ENCODE assay signal across 25 cellular contexts in genomic region chr14:40346275-40346674, GRCh38.
DNase-seq lines count a peak whose midpoint lies in the region; ATAC-seq, FAIRE-seq and TF ChIP-seq lines count a peak whose summit lies in the region.
"Had no signal": no experiment of that assay in that cellular context is flagged by ENCODE, and none has a peak within 500 bp of the region (broad histone marks: within the 10 kb centered on the region; RNA-seq: fewer than 3 reads in every experiment).

No MANE protein-coding gene starts in this region.

- no peaks in the 10 kb centered on the region for H3K27me3 ChIP-seq in HUES6 (ENCODE audit: control insufficient read depth, insufficient read depth, low read length)
- H3K27me3 ChIP-seq: BLaER1 treated with 17β-estradiol and CSF1 and Interleukin-3, amounts not matched to agents 10 nM and 100 nM had no signal

- H3K9me3 Mint-ChIP-seq in WTC11 (no peaks in the 10 kb centered on the region), nephron (peaks cover 8% of the 10 kb centered on the region), type B pancreatic cell (no peaks in the 10 kb centered on the region)

- H3K4me1 Mint-ChIP-seq in WTC11 (peaks cover 35% of the 10 kb centered on the region), nephron (peaks cover 23% of the 10 kb centered on the region), type B pancreatic cell (ENCODE audit: unreplicated experiment) (no peaks in the 10 kb centered on the region)

- no peak for ATAC-seq in WTC11
- ATAC-seq: A549, HepG2 had no signal

- POLR2A ChIA-PET in WTC11 (lab: Charles Lee): no interaction called here

- no peak for FAIRE-seq in HTR-8/SVneo (lab: Jason Lieb, UNC)
- FAIRE-seq: A549, D721Med, G401.6, HepG2 had no signal

- CTCF ChIA-PET in WTC11 (lab: Charles Lee): no interaction called here

- H3K27me3 Mint-ChIP-seq in WTC11 (ENCODE audit: low read depth) (no peaks in the 10 kb centered on the region), nephron (ENCODE audit: low read depth) (no peaks in the 10 kb centered on the region), type B pancreatic cell (no peaks in the 10 kb centered on the region)
- H3K27me3 Mint-ChIP-seq: CD4-positive, alpha-beta T cell had no signal

- H3K4me1 ChIP-seq in HUES6 (ENCODE audit: control insufficient read depth, insufficient read depth, low read length): peaks cover 10% of the 10 kb centered on the region; the same call in 1 of the 2 replicates
- H3K4me1 ChIP-seq: A549; BLaER1 treated with 17β-estradiol and CSF1 and Interleukin-3, amounts not matched to agents 10 nM and 100 nM; HAP-1 had no signal

- no peaks in the 10 kb centered on the region for H3K9me3 ChIP-seq in HUES6 (ENCODE audit: control insufficient read depth, insufficient read depth, low read depth, low read length)
- H3K9me3 ChIP-seq: A549, HAP-1 had no signal

- peak overlapping the region; percentile 95 for H3K4me3 ChIP-seq in HUES6 (ENCODE audit: low read depth, low read length)
- H3K4me3 ChIP-seq: A549; BLaER1 treated with 17β-estradiol and CSF1 and Interleukin-3, amounts not matched to agents 10 nM and 100 nM; HAP-1 had no signal

- no peak overlapping the region for H3K9ac ChIP-seq in HUES6 (ENCODE audit: low read length)
- H3K9ac ChIP-seq: BLaER1 treated with 17β-estradiol and CSF1 and Interleukin-3, amounts not matched to agents 10 nM and 100 nM had no signal

- no peak overlapping the region for H3K27ac ChIP-seq in HUES6 (ENCODE audit: low read depth, low read length)
- H3K27ac ChIP-seq: A549; BLaER1 treated with 17β-estradiol and CSF1 and Interleukin-3, amounts not matched to agents 10 nM and 100 nM; RWPE1 had no signal

- H3K27ac Mint-ChIP-seq in WTC11 (no peak overlapping the region), nephron (peak overlapping the region in 2 of 3 experiments; percentile 28 to 85), type B pancreatic cell (no peak overlapping the region)
- H3K27ac Mint-ChIP-seq: CD4-positive, alpha-beta T cell; HFFc6 had no signal

- DNase-seq in WTC11 (ENCODE audit: low spot score) (no peak), type B pancreatic cell (ENCODE audit: extremely low spot score, unreplicated experiment) (no peak), NCI-H2196 treated with DMSO at 0.1 percent for 48 hours (lab: John Stamatoyannopoulos, UW; ENCODE audit: unreplicated experiment) (no peak), HTR-8/SVneo (ENCODE audit: insufficient read length, low spot score) (no peak)
- no peak for DNase-seq in activated effector memory CD4-positive, alpha-beta T cell treated with anti-CD3 and anti-CD28 coated beads, Interleukin-2, amount 50 U/mL, for 16 hours
- DNase-seq: AML-193; CD4-positive, alpha-beta T cell; GOT3; HFFc6; Kasumi-1; NCI-H1092 treated with DMSO at 0.1 percent for 48 hours; NCI-H1436; NCI-H187; NCI-H2107; NCI-H526 treated with DMSO at 0.1 percent for 48 hours; SHP77 had no signal

- TF ChIP-seq CTCF in WTC11 (IDR thresholded peaks at IDR 0.05) (no peak), nephron (IDR thresholded peaks at IDR 0.05; ENCODE audit: unreplicated experiment in 3 of 3) (no peak), type B pancreatic cell (conservative IDR thresholded peaks at IDR 0.05) (no peak)

- H3K4me3 Mint-ChIP-seq in WTC11 (peak overlapping the region; percentile 91), nephron (peak overlapping the region in 1 of 3 experiments; percentile 45), type B pancreatic cell (peak overlapping the region; percentile 54)
- H3K4me3 Mint-ChIP-seq: CD4-positive, alpha-beta T cell; HFFc6 had no signal

- H3K36me3 ChIP-seq in HUES6 (ENCODE audit: control insufficient read depth, insufficient read depth, low read length): no peaks in the 10 kb centered on the region
- H3K36me3 ChIP-seq: BLaER1 treated with 17β-estradiol and CSF1 and Interleukin-3, amounts not matched to agents 10 nM and 100 nM; HAP-1 had no signal

- no peaks in the 10 kb centered on the region for H3K36me3 Mint-ChIP-seq in WTC11
- H3K36me3 Mint-ChIP-seq in nephron (ENCODE audit: low read depth): peaks cover 4% of the 10 kb centered on the region
- H3K36me3 Mint-ChIP-seq in type B pancreatic cell: no peaks in the 10 kb centered on the region

TF ChIP-seq in WTC11, 78 proteins besides CTCF, POLR2A, EP300 and RAD21:
- TF ChIP-seq SMAD4 (CRISPR knock-in tag; IDR thresholded peaks at IDR 0.05) (no peak), E2F1 (CRISPR knock-in tag; IDR thresholded peaks at IDR 0.05) (no peak), SOX15 (CRISPR knock-in tag; IDR thresholded peaks at IDR 0.05) (no peak), USF1 (CRISPR knock-in tag; IDR thresholded peaks at IDR 0.05) (no peak), NR1H2 (CRISPR knock-in tag; IDR thresholded peaks at IDR 0.05) (no peak), JAZF1 (CRISPR knock-in tag; IDR thresholded peaks at IDR 0.05) (no peak), ZNF671 (CRISPR knock-in tag; IDR thresholded peaks at IDR 0.05) (no peak), ZNF532 (CRISPR knock-in tag; IDR thresholded peaks at IDR 0.05; ENCODE audit: borderline replicate concordance) (no peak), E2F5 (CRISPR knock-in tag; IDR thresholded peaks at IDR 0.05) (no peak)

Comparison
In these comparisons a context has a peak if more than half of its experiments do, and no peak if none do; other contexts are left out.
1. H3K27ac Mint-ChIP-seq: peak in nephron (2 of 3); none in WTC11 (single experiment) and type B pancreatic cell (single experiment).